10 cellular contexts compared by ENCODE assay signal in the genomic region with DNA sequence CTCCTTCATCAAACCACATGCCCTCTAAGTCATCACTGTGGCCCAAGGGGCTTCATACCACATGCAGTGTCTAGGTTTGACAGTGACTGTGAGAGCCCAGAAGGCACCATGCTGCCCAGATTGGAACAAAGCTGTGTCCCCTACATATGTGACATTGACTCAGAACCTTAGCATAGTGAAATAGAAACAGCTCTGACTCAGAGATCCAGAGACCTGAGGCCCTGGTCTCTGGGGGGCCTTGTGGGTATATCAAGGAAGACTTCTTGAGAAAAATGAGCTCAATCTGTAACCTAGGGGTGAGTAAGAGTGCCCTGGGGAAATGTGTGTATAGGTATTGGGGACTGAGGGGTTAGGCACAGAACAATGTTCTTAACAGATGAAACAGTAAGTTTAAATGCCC. TPM values are rescaled to one million over a fixed set of nuclear protein-coding genes. Genes with fewer than 3 reads are reported as not detected.
DNase-seq lines count a peak whose midpoint lies in the region; ATAC-seq and TF ChIP-seq lines count a peak whose summit lies in the region.
"Had no signal": no experiment of that assay in that cellular context is flagged by ENCODE, and none has a peak within 500 bp of the region (broad histone marks: within the 10 kb centered on the region; RNA-seq: fewer than 3 reads in every experiment).

No MANE protein-coding gene starts in this region.

- H3K36me3 ChIP-seq in breast epithelium = no peaks in the 10 kb centered on the region
- H3K36me3 ChIP-seq: heart right ventricle, lower lobe of right lung had no signal

- no peak overlapping the region for H3K27ac Mint-ChIP-seq in activated CD8-positive, alpha-beta memory T cell treated with anti-CD3 and anti-CD28 coated beads, Interleukin-2, amount 10 ng/mL, durations not matched to agents 7 days and 5 days

- H3K9me3 Mint-ChIP-seq in activated CD8-positive, alpha-beta memory T cell treated with anti-CD3 and anti-CD28 coated beads, Interleukin-2, amount 10 ng/mL, durations not matched to agents 7 days and 5 days (ENCODE audit: low read depth) = peaks cover 4% of the 10 kb centered on the region

- H3K27me3 ChIP-seq in breast epithelium = no peaks in the 10 kb centered on the region

- no peak overlapping the region for H3K27ac ChIP-seq in breast epithelium
- H3K27ac ChIP-seq: heart right ventricle, lower lobe of right lung had no signal

- H3K4me1 Mint-ChIP-seq in activated CD8-positive, alpha-beta memory T cell treated with anti-CD3 and anti-CD28 coated beads, Interleukin-2, amount 10 ng/mL, durations not matched to agents 7 days and 5 days = peaks cover 2% of the 10 kb centered on the region

- CTCF ChIA-PET in activated CD8-positive, alpha-beta memory T cell treated with anti-CD3 and anti-CD28 coated beads, Interleukin-2, amount 10 ng/mL, durations not matched to agents 7 days and 5 days (lab: Charles Lee) = no interaction called here

- TF ChIP-seq CTCF in breast epithelium (IDR thresholded peaks at IDR 0.05) = no peak

- peak; percentile 57 for DNase-seq in activated CD8-positive, alpha-beta memory T cell treated with anti-CD3 and anti-CD28 coated beads, Interleukin-2, amount 50 U/mL, for 48 hours
- no peak for DNase-seq in activated CD8-positive, alpha-beta memory T cell treated with anti-CD3 and anti-CD28 coated beads, Interleukin-2, amount 10 ng/mL, durations not matched to agents 7 days and 5 days
- DNase-seq in stimulated activated CD8-positive, alpha-beta memory T cell treated with anti-CD3 and anti-CD28 coated beads, Interleukin-7, amount 100 ng/mL, for 48 hours (ENCODE audit: extremely low read depth in 1 of 2, low read depth in 1 of 2) = peak; percentile 21 to 51
- DNase-seq in breast epithelium (ENCODE audit: low spot score in 2 of 2) (no peak), NCI-H1105 (lab: John Stamatoyannopoulos, UW) (no peak), left cardiac atrium (no peak)
- DNase-seq: heart right ventricle, lower lobe of right lung had no signal

- no peak for ATAC-seq in activated CD8-positive, alpha-beta memory T cell treated with anti-CD3 and anti-CD28 coated beads, Interleukin-2, amount 10 ng/mL, durations not matched to agents 7 days and 5 days
- peak; percentile 79 for ATAC-seq in GM21723 (IDR thresholded peaks at IDR 0.05; ENCODE audit: unreplicated experiment)
- peak; percentile 93 for ATAC-seq in HG03342 (IDR thresholded peaks at IDR 0.05; ENCODE audit: unreplicated experiment)
- no peak for ATAC-seq in left cardiac atrium
- ATAC-seq: heart right ventricle, lower lobe of right lung had no signal

- H3K4me3 Mint-ChIP-seq in activated CD8-positive, alpha-beta memory T cell treated with anti-CD3 and anti-CD28 coated beads, Interleukin-2, amount 10 ng/mL, durations not matched to agents 7 days and 5 days = no peak overlapping the region

- peaks cover 3% of the 10 kb centered on the region for H3K36me3 Mint-ChIP-seq in activated CD8-positive, alpha-beta memory T cell treated with anti-CD3 and anti-CD28 coated beads, Interleukin-2, amount 10 ng/mL, durations not matched to agents 7 days and 5 days

- no peak overlapping the region for H3K4me3 ChIP-seq in breast epithelium
- H3K4me3 ChIP-seq: heart right ventricle, lower lobe of right lung had no signal

- intact Hi-C loops in breast epithelium (cut with DNase I; ENCODE audit: low total_unique reads) (no loop called here), left cardiac atrium (cut with DNase I) (no loop called here)

- H3K4me1 ChIP-seq in breast epithelium = no peaks in the 10 kb centered on the region
- H3K4me1 ChIP-seq: lower lobe of right lung had no signal

- no peak for TF ChIP-seq POLR2A in breast epithelium (IDR thresholded peaks at IDR 0.05)

- H3K27me3 Mint-ChIP-seq in activated CD8-positive, alpha-beta memory T cell treated with anti-CD3 and anti-CD28 coated beads, Interleukin-2, amount 10 ng/mL, durations not matched to agents 7 days and 5 days = peaks cover 8% of the 10 kb centered on the region

- H3K9me3 ChIP-seq in breast epithelium = peaks cover 5 to 11% of the 10 kb centered on the region in 2 donors

RNA-seq across cellular contexts. Expression of a gene that starts 7.1 kb away (rescaled TPM):
- not detected for total RNA-seq in activated CD8-positive, alpha-beta memory T cell treated with anti-CD3 and anti-CD28 coated beads, Interleukin-2, amount 10 ng/mL, durations not matched to agents 7 days and 5 days
- total RNA-seq in breast epithelium (10 to 100 TPM in 2 of 3 donors, 1 to 10 TPM in 1; 3.0 to 52.7 (median 30.5) TPM), left cardiac atrium (10 to 100 TPM; 12.0 to 16.4 TPM)

Comparison
In these comparisons a context has a peak if more than half of its experiments do, and no peak if none do; other contexts are left out.
1. DNase-seq: peak in activated CD8-positive, alpha-beta memory T cell treated with anti-CD3 and anti-CD28 coated beads, Interleukin-2, amount 50 U/mL, for 48 hours (single experiment) and stimulated activated CD8-positive, alpha-beta memory T cell treated with anti-CD3 and anti-CD28 coated beads, Interleukin-7, amount 100 ng/mL, for 48 hours (2 of 2); none in activated CD8-positive, alpha-beta memory T cell treated with anti-CD3 and anti-CD28 coated beads, Interleukin-2, amount 10 ng/mL, durations not matched to agents 7 days and 5 days (single experiment), breast epithelium (0 of 2), NCI-H1105 (single experiment) and left cardiac atrium (single experiment).
2. ATAC-seq: peak in GM21723 (single experiment) and HG03342 (single experiment); none in activated CD8-positive, alpha-beta memory T cell treated with anti-CD3 and anti-CD28 coated beads, Interleukin-2, amount 10 ng/mL, durations not matched to agents 7 days and 5 days (single experiment) and left cardiac atrium (0 of 2).